1 cellular context compared by ENCODE assay signal in genomic region chr1:155128469-155128754, GRCh38.
A peak's percentile ranks its signal among the peaks of the same experiment; 100 is the strongest.
TF ChIP-seq lines count a peak whose summit lies in the region.

No MANE protein-coding gene starts in this region.

TF ChIP-seq in HepG2, 621 proteins besides CTCF, POLR2A, EP300 and RAD21:
- TF ChIP-seq RCOR2 (CRISPR knock-in tag; IDR thresholded peaks at IDR 0.05) (0 out of 2 replicates have a peak, but pooled peaks have one; percentile 3), REL (CRISPR knock-in tag; conservative IDR thresholded peaks at IDR 0.05) (0 out of 2 replicates have a peak, but pooled peaks have one; percentile 20), CCDC6 (CRISPR knock-in tag; IDR thresholded peaks at IDR 0.05) (no peak), ZNF264 (CRISPR knock-in tag; IDR thresholded peaks at IDR 0.05) (peak; percentile 24; the same call in 1 of the 2 replicates), JDP2 (CRISPR knock-in tag; IDR thresholded peaks at IDR 0.05; ENCODE audit: borderline replicate concordance) (no peak; the same call in 1 of the 2 replicates), THYN1 (CRISPR knock-in tag; IDR thresholded peaks at IDR 0.05; ENCODE audit: borderline replicate concordance, low read depth) (no peak), TEAD3 (CRISPR knock-in tag; optimal IDR thresholded peaks at IDR 0.05; ENCODE audit: borderline replicate concordance) (peak; percentile 19), ZC3H4 (CRISPR knock-in tag; IDR thresholded peaks at IDR 0.05; ENCODE audit: borderline replicate concordance) (peak; percentile 21; the same call in 1 of the 2 replicates), ZFP37 (CRISPR knock-in tag; IDR thresholded peaks at IDR 0.05; ENCODE audit: borderline replicate concordance) (0 out of 2 replicates have a peak, but pooled peaks have one; percentile 14), CREB3 (CRISPR knock-in tag; IDR thresholded peaks at IDR 0.05) (peak; percentile 44; the same call in 1 of the 2 replicates), SOX13 (IDR thresholded peaks at IDR 0.05) (no peak), SOX13 (CRISPR knock-in tag; conservative IDR thresholded peaks at IDR 0.05 in 1 of 2, IDR thresholded peaks at IDR 0.05 in 1 of 2) (0 out of 4 replicates have a peak, but pooled peaks of 1 of the 2 experiments have one; percentile 9), POLR2AphosphoS5 (IDR thresholded peaks at IDR 0.05; ENCODE audit: low read depth, low read length) (peak; percentile 11; the same call in 1 of the 2 replicates), ZNF3 (CRISPR knock-in tag; IDR thresholded peaks at IDR 0.05) (peak; percentile 5; the same call in 1 of the 2 replicates), NKX3-1 (CRISPR knock-in tag; IDR thresholded peaks at IDR 0.05) (0 out of 2 replicates have a peak, but pooled peaks have one; percentile 28), ZBTB33 (CRISPR knock-in tag; IDR thresholded peaks at IDR 0.05) (no peak)
